In genomic region chr21:38973552-38973951, GRCh38 we compare ENCODE assay signal across 18 cellular contexts.
"Had no signal": no experiment of that assay in that cellular context is flagged by ENCODE, and none has a peak within 500 bp of the region (broad histone marks: within the 10 kb centered on the region; RNA-seq: fewer than 3 reads in every experiment).

No MANE protein-coding gene starts in this region.

- H3K27ac ChIP-seq: RWPE1 had no signal

- DNase-seq: KBM-7, MG63, NCI-H1092 treated with DMSO at 0.1 percent for 48 hours, NCI-H1436, NCI-H187, NCI-H2029, NCI-H2081 treated with DMSO at 0.1 percent for 48 hours, NCI-H2171, NCI-H226, NCI-H446, NCI-H510A, NCI-H524 treated with DMSO at 0.1 percent for 48 hours, NCI-H69, NCI-H774, SHP77, SK-N-SH, SW 1271 had no signal

- H3K9me3 ChIP-seq: MG63, SK-N-SH had no signal

- H3K4me2 ChIP-seq: SK-N-SH had no signal

- H3K4me3 ChIP-seq: MG63 had no signal

- H3K9ac ChIP-seq: SK-N-SH had no signal

- H3K27me3 ChIP-seq: MG63 had no signal

- H3K36me3 ChIP-seq: MG63 had no signal
